ENCODE assay signal across 11 cellular contexts in the genomic region with DNA sequence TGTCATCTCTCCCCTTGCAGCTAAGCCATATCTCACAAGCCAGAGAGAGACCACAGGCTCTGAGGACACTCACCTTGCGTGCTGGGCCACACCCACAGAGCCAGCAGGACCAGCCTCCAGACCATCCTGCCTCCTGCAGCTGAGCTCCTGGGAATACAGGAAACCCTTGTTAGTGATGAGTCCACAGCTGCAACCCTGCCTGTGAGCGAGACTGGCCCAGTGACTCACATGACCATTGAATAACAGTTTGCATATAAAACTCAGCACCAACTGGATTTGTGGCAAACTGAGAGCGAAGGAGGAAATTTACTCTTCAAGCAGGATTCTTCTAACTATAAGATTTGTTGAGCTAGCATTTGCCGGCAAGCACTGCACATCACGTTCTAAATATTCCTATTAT. TPM values are rescaled to one million over a fixed set of nuclear protein-coding genes. Genes with fewer than 3 reads are reported as not detected.
A peak's percentile ranks its signal among the peaks of the same experiment; 100 is the strongest.
DNase-seq lines count a peak whose midpoint lies in the region; ATAC-seq, FAIRE-seq and TF ChIP-seq lines count a peak whose summit lies in the region.
"Had no signal": no experiment of that assay in that cellular context is flagged by ENCODE, and none has a peak within 500 bp of the region (broad histone marks: within the 10 kb centered on the region; RNA-seq: fewer than 3 reads in every experiment).

No MANE protein-coding gene starts in this region.

- no peak overlapping the region for H3K27ac ChIP-seq in AG04450 (ENCODE audit: low read depth, low read length)
- no peak overlapping the region for H3K27ac ChIP-seq in H1 (ENCODE audit: low read depth, low read length)

- H3K18ac ChIP-seq in H1 (ENCODE audit: extremely low read depth, low read length) = 0 out of 2 replicates have a peak overlapping the region, but pooled peaks have one; percentile 16

- H3K23me2 ChIP-seq in H1 (ENCODE audit: low read depth, low read length) = peaks cover 16% of the 10 kb centered on the region

- no peak overlapping the region for H4K91ac ChIP-seq in H1 (replicated peaks; ENCODE audit: insufficient read length, low read length)

- H2AFZ ChIP-seq in H1 (ENCODE audit: low read length) = no peak overlapping the region

- TF ChIP-seq CTCF in AG04450 (IDR thresholded peaks at IDR 0.05; ENCODE audit: low read depth, low read length) = no peak
- no peak for TF ChIP-seq CTCF in H1 (IDR thresholded peaks at IDR 0.05; ENCODE audit: control extremely low read depth in 1 of 3, insufficient read depth in 1 of 3, low read depth in 1 of 3, low read length in 3 of 3)

- peak; percentile 5 to 24; a peak in 1 of 4 replicates for TF ChIP-seq RAD21 in H1 (IDR thresholded peaks at IDR 0.05 in 1 of 2, conservative IDR thresholded peaks at IDR 0.05 in 1 of 2; ENCODE audit: low read depth in 2 of 2, low read length in 2 of 2)

- H2BK20ac ChIP-seq in H1 (ENCODE audit: low read length) = no peak overlapping the region; the same call in 1 of the 2 replicates

- intact Hi-C loops in activated naive CD4-positive, alpha-beta T cell treated with anti-CD3 and anti-CD28 coated beads for 36 hours (cut with micrococcal nuclease) = no loop called here

- H4K5ac ChIP-seq in H1 (ENCODE audit: insufficient read length, low read depth, low read length) = no peak overlapping the region

- no peak overlapping the region for H3K23ac ChIP-seq in H1 (ENCODE audit: insufficient read length)

- no peaks in the 10 kb centered on the region for H3K79me1 ChIP-seq in H1 (ENCODE audit: low read depth, low read length)

- H3K14ac ChIP-seq in H1 (ENCODE audit: insufficient read length) = no peak overlapping the region

- no peaks in the 10 kb centered on the region for H3K36me3 Mint-ChIP-seq in activated naive CD4-positive, alpha-beta T cell treated with anti-CD3 and anti-CD28 coated beads for 36 hours (ENCODE audit: low read depth)

- no peak overlapping the region for H3K56ac ChIP-seq in H1 (replicated peaks; ENCODE audit: insufficient read length, low read depth, low read length)

- no peak overlapping the region for H3K9ac ChIP-seq in H1 (replicated peaks in 1 of 4; ENCODE audit: extremely low read depth in 1 of 4, low read depth in 3 of 4, low read length in 3 of 4)

- no peak overlapping the region for H3K4ac ChIP-seq in H1 (replicated peaks; ENCODE audit: insufficient read length, low read depth, low read length)

- H3K36me3 ChIP-seq in H1 (ENCODE audit: control insufficient read depth in 2 of 4, insufficient read depth in 4 of 4, low read length in 3 of 4) = peaks cover 0 to 20% (median 15%) of the 10 kb centered on the region in 4 experiments; a peak in 6 of 8 replicates
- H3K36me3 ChIP-seq: HAP-1 had no signal

- peaks cover 3% of the 10 kb centered on the region for H3K9me3 Mint-ChIP-seq in activated naive CD4-positive, alpha-beta T cell treated with anti-CD3 and anti-CD28 coated beads for 36 hours

- peaks cover 7% of the 10 kb centered on the region; the same call in 1 of the 2 replicates for H3K9me3 ChIP-seq in AG04450 (ENCODE audit: control insufficient read depth, insufficient read depth, low read length)
- H3K9me3 ChIP-seq in H1 (ENCODE audit: insufficient read depth in 2 of 2, low read depth in 1 of 2, low read length in 1 of 2) = peaks cover 0 to 7% of the 10 kb centered on the region in 2 experiments; a peak in 2 of 4 replicates
- H3K9me3 ChIP-seq: HAP-1 had no signal

- peaks cover 27% of the 10 kb centered on the region for H3K4me1 Mint-ChIP-seq in activated naive CD4-positive, alpha-beta T cell treated with anti-CD3 and anti-CD28 coated beads for 36 hours (ENCODE audit: low read depth)

- TF ChIP-seq POLR2A in H1 (IDR thresholded peaks at IDR 0.05; ENCODE audit: control extremely low read depth in 1 of 2, low read depth in 2 of 2, low read length in 2 of 2) = no peak

- H4K20me1 ChIP-seq in H1 (replicated peaks in 1 of 2; ENCODE audit: control insufficient read depth in 1 of 2, insufficient read depth in 2 of 2, low read length in 2 of 2) = peaks cover 0 to 10% of the 10 kb centered on the region in 2 experiments

- H3K4me2 ChIP-seq in H1 (ENCODE audit: insufficient read depth in 1 of 2, low read depth in 2 of 2, low read length in 2 of 2) = no peak overlapping the region

- H3K4me3 ChIP-seq in AG04450 (ENCODE audit: low read depth, low read length) = peak overlapping the region; percentile 77
- H3K4me3 ChIP-seq in H1 (ENCODE audit: extremely low read depth in 1 of 4, insufficient read depth in 2 of 4, low read depth in 3 of 4, low read length in 4 of 4) = no peak overlapping the region
- H3K4me3 ChIP-seq: HAP-1 had no signal

- DNase-seq in AG04450 (ENCODE audit: low read depth, low spot score) (peak; percentile 75), MV-4-11 (lab: John Stamatoyannopoulos, UW) (peak; percentile 9), H1 (ENCODE audit: low read depth in 1 of 2, low spot score in 2 of 2) (no peak), midbrain (lab: John Stamatoyannopoulos, UW) (peak; percentile 79)
- DNase-seq in stimulated activated CD4-positive, alpha-beta T cell treated with anti-CD3 and anti-CD28 coated beads, Interleukin-4, amount 100 ng/mL, for 24 hours = no peak
- no peak for DNase-seq in activated naive CD4-positive, alpha-beta T cell treated with anti-CD3 and anti-CD28 coated beads for 36 hours
- DNase-seq: activated T-cell treated with anti-CD3 and anti-CD28 coated beads, Interleukin-2, amount 50 U/mL, for 48 hours; NCI-H1092 had no signal

- peaks cover 50% of the 10 kb centered on the region for H3K27me3 Mint-ChIP-seq in activated naive CD4-positive, alpha-beta T cell treated with anti-CD3 and anti-CD28 coated beads for 36 hours (ENCODE audit: low read depth)

- CTCF ChIA-PET in AG04450 (lab: Charles Lee) (interaction anchor here (0.6 kb wide), 1 partner anchor 479 kb away, joined by 18 read pairs; no protein-coding TSS in a partner anchor), H1 (lab: Charles Lee; ENCODE audit: partially characterized antibody) (interaction anchor here (0.8 to 2.2 kb wide), 3 partner anchors 11 to 175 kb away, joined by 3 to 6 read pairs (median 4); no protein-coding TSS in a partner anchor)
- CTCF ChIA-PET in activated naive CD4-positive, alpha-beta T cell treated with anti-CD3 and anti-CD28 coated beads for 36 hours (lab: Charles Lee) = no interaction called here

- H3K4me1 ChIP-seq in H1 (replicated peaks in 1 of 4; ENCODE audit: control insufficient read depth in 3 of 4, insufficient read depth in 4 of 4, low read length in 3 of 4) = peaks cover 15 to 40% (median 23%) of the 10 kb centered on the region in 4 experiments

- TF ChIP-seq EP300 in H1 (IDR thresholded peaks at IDR 0.05; ENCODE audit: borderline replicate concordance in 1 of 2, low read depth in 2 of 2, low read length in 2 of 2) = no peak

- 67% methylated on average over 5 of the region's 5 CpGs; no CpG with 5 or more reads in 1 of the 2 experiments for WGBS in H1 (ENCODE audit: extremely low coverage in 1 of 2, insufficient coverage in 1 of 2, insufficient read length in 1 of 2, insufficient replicate concordance in 2 of 2, low coverage in 1 of 2, low lambda C conversion rate in 2 of 2, missing lambda C conversion rate in 1 of 2), 2 experiments

- H4K8ac ChIP-seq in H1 (ENCODE audit: extremely low read depth, insufficient read depth, low read length) = no peak overlapping the region

- no peak overlapping the region for H3K4me3 Mint-ChIP-seq in activated naive CD4-positive, alpha-beta T cell treated with anti-CD3 and anti-CD28 coated beads for 36 hours

- no peak overlapping the region for H2BK12ac ChIP-seq in H1 (ENCODE audit: low read depth, low read length)

- H2BK5ac ChIP-seq in H1 (ENCODE audit: low read depth, low read length) = no peak overlapping the region

- POLR2A ChIA-PET in AG04450 (lab: Yijun Ruan, JAX) = interaction anchor here (1.0 to 1.2 kb wide), 3 partner anchors 9 to 451 kb away, joined by 3 to 4 read pairs (median 3); partner anchors contain the start of genes C6orf120 and WDR27
- POLR2A ChIA-PET in H1 (lab: Charles Lee; ENCODE audit: partially characterized antibody) = interaction anchor here (0.6 to 1.6 kb wide), 3 partner anchors 14 to 194 kb away, joined by 3 to 4 read pairs (median 3); no protein-coding TSS in a partner anchor

- H3K79me2 ChIP-seq in H1 (ENCODE audit: control insufficient read depth in 1 of 2, insufficient read depth in 2 of 2, low read length in 2 of 2) = no peaks in the 10 kb centered on the region

- H3K27me3 ChIP-seq in AG04450 (ENCODE audit: control insufficient read depth, insufficient read depth, low read length) (no peaks in the 10 kb centered on the region), H1 (replicated peaks in 1 of 4; ENCODE audit: control insufficient read depth in 3 of 4, extremely low read depth in 1 of 4, insufficient read depth in 3 of 4, low read length in 3 of 4) (peaks cover 0 to 13% (median 9%) of the 10 kb centered on the region in 4 experiments; a peak in 5 of 7 replicates)

- peak; percentile 42 for FAIRE-seq in H1 (lab: Jason Lieb, UNC)

- no peak overlapping the region for H2BK120ac ChIP-seq in H1 (replicated peaks; ENCODE audit: low read depth, low read length)

- no peak overlapping the region for H2BK15ac ChIP-seq in H1 (ENCODE audit: low read length)

- ATAC-seq in HG03139 (IDR thresholded peaks at IDR 0.05; ENCODE audit: unreplicated experiment) (no peak), HG03469 (IDR thresholded peaks at IDR 0.05; ENCODE audit: unreplicated experiment) (no peak)

- no peak overlapping the region for H2AK5ac ChIP-seq in H1 (ENCODE audit: low read depth, low read length)

- H3K27ac Mint-ChIP-seq in activated naive CD4-positive, alpha-beta T cell treated with anti-CD3 and anti-CD28 coated beads for 36 hours = no peak overlapping the region

TF ChIP-seq in H1, 55 proteins besides CTCF, POLR2A, EP300 and RAD21 (continues in another document):
- TF ChIP-seq SIX5 (IDR thresholded peaks at IDR 0.05; ENCODE audit: low read depth, low read length) = no peak
- TF ChIP-seq TAF1 (IDR thresholded peaks at IDR 0.05; ENCODE audit: low read depth, low read length) = no peak
- no peak for TF ChIP-seq TBP (IDR thresholded peaks at IDR 0.05; ENCODE audit: low read depth, low read length)
- no peak for TF ChIP-seq HDAC2 (IDR thresholded peaks at IDR 0.05; ENCODE audit: borderline replicate concordance in 1 of 2, low read depth in 2 of 2, low read length in 2 of 2)
- no peak for TF ChIP-seq SRF (IDR thresholded peaks at IDR 0.05; ENCODE audit: low read depth, low read length)

RNA-seq across cellular contexts. Expression of gene THBS2, which starts 3.0 kb away (rescaled TPM):
- polyA plus RNA-seq in AG04450 (2011; rRNA removed) (90.8 and 95.8 TPM in 2 replicates), H1 (2011; rRNA removed) (11.0 and 14.5 TPM in 2 replicates)
- polyA minus RNA-seq in AG04450 (2011; rRNA and poly(A)+ RNA removed) = 127 and 146 TPM in 2 replicates
- total RNA-seq in H1 (2021; fragmentation: NEBNext Ultra II Directional; extraction: Animal tissue kit (Norgen Biotek cat#: 25700)) = 22.5 and 23.3 TPM in 2 replicates
- polyA plus RNA-seq in H1 (2011; cell fraction: cytosol; rRNA removed) = 13.2 TPM
- 33.1 TPM for polyA plus RNA-seq in H1 (2011; cell fraction: nucleus; rRNA removed)
- 9.6 to 12.8 TPM (median 11.3 TPM) in 4 replicates for polyA plus RNA-seq in H1 (2012, experiment 1 of 2)
- polyA plus RNA-seq in H1 (2012, experiment 2 of 2) = 3.1 TPM
- 21.3 TPM for polyA plus RNA-seq in H1 (2013, experiment 1 of 2)
- 17.4 TPM for polyA plus RNA-seq in H1 (2013, experiment 2 of 2)
- 23.9 and 27.8 TPM in 2 replicates for polyA minus RNA-seq in H1 (2011; rRNA and poly(A)+ RNA removed)
- 17.0 TPM for polyA minus RNA-seq in H1 (2011; cell fraction: cytosol; rRNA and poly(A)+ RNA removed)
- 19.3 TPM for polyA minus RNA-seq in H1 (2011; cell fraction: nucleus; rRNA and poly(A)+ RNA removed)
- not detected for total RNA-seq in activated naive CD4-positive, alpha-beta T cell treated with anti-CD3 and anti-CD28 coated beads for 36 hours

Comparison
In these comparisons a context has a peak if more than half of its experiments do, and no peak if none do; other contexts are left out.
1. DNase-seq: peak in AG04450 (single experiment), MV-4-11 (single experiment) and midbrain (single experiment); none in H1 (0 of 2), stimulated activated CD4-positive, alpha-beta T cell treated with anti-CD3 and anti-CD28 coated beads, Interleukin-4, amount 100 ng/mL, for 24 hours (single experiment) and activated naive CD4-positive, alpha-beta T cell treated with anti-CD3 and anti-CD28 coated beads for 36 hours (single experiment).
2. RNA of gene THBS2, which starts 3.0 kb away (total RNA-seq): 22.5 to 23.3 TPM in H1; not detected in activated naive CD4-positive, alpha-beta T cell treated with anti-CD3 and anti-CD28 coated beads for 36 hours; every median in the first group is over 10 times any median in the second.